Comparison of ENCODE assay signal across 15 cellular contexts in genomic region chr16:50280932-50281331, GRCh38. TPM values are rescaled to one million over a fixed set of nuclear protein-coding genes. Genes with fewer than 3 reads are reported as not detected.
DNase-seq lines count a peak whose midpoint lies in the region; ATAC-seq and TF ChIP-seq lines count a peak whose summit lies in the region.
"Had no signal": no experiment of that assay in that cellular context is flagged by ENCODE, and none has a peak within 500 bp of the region (broad histone marks: within the 10 kb centered on the region; RNA-seq: fewer than 3 reads in every experiment).

No MANE protein-coding gene starts in this region.

- H4K20me1 ChIP-seq in OCI-LY7 (ENCODE audit: insufficient read depth, low read length) = peaks cover 5% of the 10 kb centered on the region; the same call in 1 of the 2 replicates

- POLR2A ChIA-PET in OCI-LY7 (lab: Charles Lee) = interaction anchor here (1.5 to 3.2 kb wide), 2 partner anchors 13 to 38 kb away, joined by 3 to 15 read pairs; no protein-coding TSS in a partner anchor
- POLR2A ChIA-PET in Caco-2 (lab: Charles Lee) = no interaction called here

- H3K4me1 Mint-ChIP-seq in stimulated activated naive B cell treated with anti-CD40 and anti-IgM and Interleukin-4, amounts not matched to agents 10 μg/mL and 1 μg/mL and 100 μg/mL, for 72 hours = peaks cover 81 to 100% of the 10 kb centered on the region in 2 donors
- no peaks in the 10 kb centered on the region for H3K4me1 Mint-ChIP-seq in Caco-2 (ENCODE audit: low read depth, unreplicated experiment)

- no peaks in the 10 kb centered on the region for H3K27me3 Mint-ChIP-seq in stimulated activated naive B cell treated with anti-CD40 and anti-IgM and Interleukin-4, amounts not matched to agents 10 μg/mL and 1 μg/mL and 100 μg/mL, for 72 hours
- no peaks in the 10 kb centered on the region for H3K27me3 Mint-ChIP-seq in Caco-2 (ENCODE audit: insufficient read depth, unreplicated experiment)
- H3K27me3 Mint-ChIP-seq: progenitor cell of endocrine pancreas had no signal

- no peak overlapping the region for H3K27ac Mint-ChIP-seq in stimulated activated naive B cell treated with anti-CD40 and anti-IgM and Interleukin-4, amounts not matched to agents 10 μg/mL and 1 μg/mL and 100 μg/mL, for 72 hours
- no peak overlapping the region for H3K27ac Mint-ChIP-seq in Caco-2 (ENCODE audit: unreplicated experiment)
- H3K27ac Mint-ChIP-seq: brain, progenitor cell of endocrine pancreas had no signal

- peaks cover 23% of the 10 kb centered on the region for H3K36me3 ChIP-seq in OCI-LY7 (ENCODE audit: insufficient read depth, low read length)
- no peaks in the 10 kb centered on the region for H3K36me3 ChIP-seq in left lung
- no peaks in the 10 kb centered on the region for H3K36me3 ChIP-seq in Caco-2 (ENCODE audit: control insufficient read depth, insufficient read depth, low read length)
- H3K36me3 ChIP-seq: gastrocnemius medialis, vagina had no signal

- no peaks in the 10 kb centered on the region for H3K9me2 ChIP-seq in OCI-LY7 (ENCODE audit: insufficient read depth, low read length)

- H3K27me3 ChIP-seq in left lung (no peaks in the 10 kb centered on the region), Caco-2 (replicated peaks; ENCODE audit: control insufficient read depth, insufficient read depth, low read length) (no peaks in the 10 kb centered on the region)
- H3K27me3 ChIP-seq: gastrocnemius medialis, vagina had no signal

- H3K9me3 ChIP-seq in OCI-LY7 (ENCODE audit: low read length) = no peaks in the 10 kb centered on the region; the same call in 1 of the 2 replicates
- H3K9me3 ChIP-seq in left lung = no peaks in the 10 kb centered on the region
- no peaks in the 10 kb centered on the region for H3K9me3 ChIP-seq in Caco-2
- H3K9me3 ChIP-seq: gastrocnemius medialis, vagina had no signal

- H3K4me3 ChIP-seq in OCI-LY7 (ENCODE audit: low read depth, low read length, poor library complexity, severe bottlenecking) = peak overlapping the region; percentile 55
- peak overlapping the region in 1 of 2 donors; percentile 33 for H3K4me3 ChIP-seq in left lung
- H3K4me3 ChIP-seq in Caco-2 (ENCODE audit: low read depth, low read length) = no peak overlapping the region
- H3K4me3 ChIP-seq: gastrocnemius medialis, SK-N-MC, vagina had no signal

- BruUV-seq in OCI-LY7 (replicated peaks; lab: Mats Ljungman, UMichigan) (no TSS peak), Caco-2 (replicated peaks; lab: Mats Ljungman, UMichigan) (no TSS peak)

- H3K9me3 Mint-ChIP-seq in stimulated activated naive B cell treated with anti-CD40 and anti-IgM and Interleukin-4, amounts not matched to agents 10 μg/mL and 1 μg/mL and 100 μg/mL, for 72 hours = peaks cover 2 to 4% of the 10 kb centered on the region in 2 donors
- peaks cover 9% of the 10 kb centered on the region for H3K9me3 Mint-ChIP-seq in Caco-2 (ENCODE audit: unreplicated experiment)

- DNase-seq in NCI-H82 (lab: John Stamatoyannopoulos, UW) = peak; percentile 5
- no peak for DNase-seq in NCI-H82 treated with DMSO at 0.1 percent for 48 hours (lab: John Stamatoyannopoulos, UW; ENCODE audit: unreplicated experiment)
- peak; percentile 47 for DNase-seq in OCI-LY7 (ENCODE audit: low spot score)
- DNase-seq in left lung = peak; percentile 38 to 49
- DNase-seq in stimulated activated naive B cell treated with anti-CD40 and anti-IgM and Interleukin-4, amounts not matched to agents 10 μg/mL and 1 μg/mL and 100 μg/mL, for 72 hours = no peak
- no peak for DNase-seq in HK-2 (ENCODE audit: unreplicated experiment)
- DNase-seq in SW480 (ENCODE audit: low spot score) = no peak
- no peak for DNase-seq in Caco-2
- DNase-seq: COR-L47, gastrocnemius medialis, MV-4-11 had no signal

- peaks cover 26 to 51% of the 10 kb centered on the region in 2 donors for H3K36me3 Mint-ChIP-seq in stimulated activated naive B cell treated with anti-CD40 and anti-IgM and Interleukin-4, amounts not matched to agents 10 μg/mL and 1 μg/mL and 100 μg/mL, for 72 hours
- peaks cover 6% of the 10 kb centered on the region for H3K36me3 Mint-ChIP-seq in Caco-2 (ENCODE audit: insufficient read depth, unreplicated experiment)
- H3K36me3 Mint-ChIP-seq: brain had no signal

- peaks cover 87% of the 10 kb centered on the region for H3K79me2 ChIP-seq in OCI-LY7 (ENCODE audit: insufficient read depth, low read depth, low read length)

- CTCF ChIA-PET in OCI-LY7 (lab: Charles Lee; ENCODE audit: unreplicated experiment) (no interaction called here), Caco-2 (lab: Charles Lee) (no interaction called here)

- H2AFZ ChIP-seq in OCI-LY7 (ENCODE audit: low read length) = no peak overlapping the region

- H3K4me1 ChIP-seq in OCI-LY7 (ENCODE audit: insufficient read depth, low read length, poor library complexity, severe bottlenecking) (peaks cover 83% of the 10 kb centered on the region), left lung (peaks cover 0 to 97% of the 10 kb centered on the region in 2 donors), Caco-2 (0 out of 2 replicates have a peak, but pooled peaks cover 3% of the 10 kb centered on the region)

- peak overlapping the region; percentile 87 for H3K4me2 ChIP-seq in OCI-LY7 (ENCODE audit: low read length)

- no peak for ATAC-seq in left lung
- ATAC-seq in stimulated activated naive B cell treated with anti-CD40 and anti-IgM and Interleukin-4, amounts not matched to agents 10 μg/mL and 1 μg/mL and 100 μg/mL, for 72 hours (replicated peaks) = no peak
- ATAC-seq: gastrocnemius medialis had no signal

- no peak for TF ChIP-seq CTCF in OCI-LY7 (conservative IDR thresholded peaks at IDR 0.05; ENCODE audit: low read length)
- no peak for TF ChIP-seq CTCF in left lung (IDR thresholded peaks at IDR 0.05)
- TF ChIP-seq CTCF in Caco-2 (IDR thresholded peaks at IDR 0.05; ENCODE audit: insufficient read depth in 1 of 2, low read depth in 1 of 2, low read length in 1 of 2, severe bottlenecking in 1 of 2, unreplicated experiment in 1 of 2) = no peak

- H3K27ac ChIP-seq in OCI-LY7 (ENCODE audit: low read depth, low read length, poor library complexity, severe bottlenecking) (peak overlapping the region; percentile 85), left lung (peak overlapping the region in 1 of 2 donors; percentile 93)
- H3K27ac ChIP-seq: SK-N-MC had no signal

- intact Hi-C loops in OCI-LY7 (cut with micrococcal nuclease; ENCODE audit: unreplicated experiment) (no loop called here), left lung (cut with DNase I) (no loop called here), Caco-2 (cut with micrococcal nuclease; ENCODE audit: unreplicated experiment) (no loop called here)

- peak overlapping the region; percentile 11 to 74 for H3K4me3 Mint-ChIP-seq in stimulated activated naive B cell treated with anti-CD40 and anti-IgM and Interleukin-4, amounts not matched to agents 10 μg/mL and 1 μg/mL and 100 μg/mL, for 72 hours
- H3K4me3 Mint-ChIP-seq in Caco-2 (ENCODE audit: unreplicated experiment) = no peak overlapping the region
- H3K4me3 Mint-ChIP-seq: brain had no signal

RNA-seq across cellular contexts. Expression of gene ADCY7, which starts 14.6 kb away (rescaled TPM):
- total RNA-seq in OCI-LY7 (2014; rRNA removed; shearing (Covaris generic)) = 36.9 and 49.9 TPM in 2 replicates
- total RNA-seq in OCI-LY7 (2022) (62.0 and 77.7 TPM in 2 replicates), left lung (100 to 1,000 TPM in 1 of 2 donors, 10 to 100 TPM in 1; 77.6 to 116 TPM), Caco-2 (2022) (51.3 and 54.2 TPM in 2 replicates)

Comparison
In these comparisons a context has a peak if more than half of its experiments do, and no peak if none do; other contexts are left out.
1. DNase-seq: peak in NCI-H82 (single experiment), OCI-LY7 (single experiment) and left lung (2 of 2); none in NCI-H82 treated with DMSO at 0.1 percent for 48 hours (single experiment), stimulated activated naive B cell treated with anti-CD40 and anti-IgM and Interleukin-4, amounts not matched to agents 10 μg/mL and 1 μg/mL and 100 μg/mL, for 72 hours (single experiment), HK-2 (single experiment), SW480 (single experiment) and Caco-2 (0 of 2).